In the genomic region with DNA sequence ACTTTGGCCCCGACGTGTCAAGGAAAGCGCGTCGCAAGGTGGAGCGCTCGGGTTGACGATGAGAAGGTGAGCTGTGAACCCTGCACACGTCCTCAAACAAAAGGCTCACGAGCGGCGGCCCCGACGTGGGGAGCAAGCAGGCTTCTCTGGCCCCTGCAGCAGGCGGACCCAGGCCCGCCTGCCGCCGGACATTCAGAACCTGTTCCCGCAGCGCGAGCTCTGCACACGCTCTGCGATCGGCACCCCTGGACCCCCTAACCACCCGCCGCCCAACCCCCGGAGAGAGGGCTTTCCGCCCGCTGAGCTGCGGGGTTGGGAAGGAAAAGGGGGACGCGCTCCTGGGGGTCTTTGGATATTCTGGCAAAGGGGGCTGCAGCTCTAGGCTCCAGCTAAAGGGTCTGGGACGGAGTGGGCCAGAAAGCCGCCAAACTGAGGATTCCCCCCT, we compare ENCODE assay signal across 9 cellular contexts. TPM values are rescaled to one million over a fixed set of nuclear protein-coding genes. Genes with fewer than 3 reads are reported as not detected.
DNase-seq lines count a peak whose midpoint lies in the region; ATAC-seq and TF ChIP-seq lines count a peak whose summit lies in the region.
"Had no signal": no experiment of that assay in that cellular context is flagged by ENCODE, and none has a peak within 500 bp of the region (broad histone marks: within the 10 kb centered on the region; RNA-seq: fewer than 3 reads in every experiment).

No MANE protein-coding gene starts in this region.

- no peaks in the 10 kb centered on the region for H3K4me1 ChIP-seq in duodenal mucosa (ENCODE audit: control insufficient read depth in 1 of 2, insufficient read depth in 2 of 2, low read length in 2 of 2)
- peaks cover 23% of the 10 kb centered on the region for H3K4me1 ChIP-seq in lower lobe of right lung

- no peak overlapping the region for H3K9ac ChIP-seq in duodenal mucosa (ENCODE audit: low read depth in 1 of 2, low read length in 2 of 2)

- peaks cover 13% of the 10 kb centered on the region for H3K36me3 Mint-ChIP-seq in type B pancreatic cell

- H3K4me3 ChIP-seq in duodenal mucosa (ENCODE audit: low read depth in 1 of 2, low read length in 2 of 2) (peak overlapping the region; percentile 29 to 50), lower lobe of right lung (peak overlapping the region; percentile 55)

- H3K4me1 Mint-ChIP-seq in type B pancreatic cell (ENCODE audit: unreplicated experiment) = peaks cover 23% of the 10 kb centered on the region

- ATAC-seq in lower lobe of right lung = no peak
- no peak for ATAC-seq in GM19351 (IDR thresholded peaks at IDR 0.05; ENCODE audit: unreplicated experiment)
- ATAC-seq in HG03159 (IDR thresholded peaks at IDR 0.05; ENCODE audit: unreplicated experiment) = no peak

- peak overlapping the region; percentile 92 for H3K4me3 Mint-ChIP-seq in type B pancreatic cell
- H3K4me3 Mint-ChIP-seq: activated T-cell treated with anti-CD3 and anti-CD28 coated beads, Interleukin-2, amount 50 U/mL, for 4 hours had no signal

- H3K27me3 Mint-ChIP-seq in type B pancreatic cell = peaks cover 14% of the 10 kb centered on the region

- no peak overlapping the region for H3K27ac ChIP-seq in duodenal mucosa (ENCODE audit: low read depth, low read length)
- H3K27ac ChIP-seq in lower lobe of right lung = no peak overlapping the region

- H3K9me3 Mint-ChIP-seq in type B pancreatic cell = no peaks in the 10 kb centered on the region
- H3K9me3 Mint-ChIP-seq: activated T-cell treated with anti-CD3 and anti-CD28 coated beads, Interleukin-2, amount 50 U/mL, for 4 hours had no signal

- peak overlapping the region; percentile 92 for H3K27ac Mint-ChIP-seq in type B pancreatic cell

- H3K36me3 ChIP-seq in duodenal mucosa (ENCODE audit: control insufficient read depth in 1 of 2, insufficient read depth in 2 of 2, low read length in 2 of 2) (no peaks in the 10 kb centered on the region), lower lobe of right lung (no peaks in the 10 kb centered on the region)

- intact Hi-C loops in lower lobe of right lung (cut with DNase I) = no loop called here

- DNase-seq in NCI-H748 (lab: John Stamatoyannopoulos, UW; ENCODE audit: unreplicated experiment) (peak; percentile 62), NCI-H748 treated with DMSO at 0.1 percent for 48 hours (lab: John Stamatoyannopoulos, UW) (no peak), lower lobe of right lung (no peak), type B pancreatic cell (ENCODE audit: extremely low spot score, unreplicated experiment) (no peak), NCI-H1105 (lab: John Stamatoyannopoulos, UW) (no peak)
- DNase-seq: activated T-cell treated with anti-CD3 and anti-CD28 coated beads, Interleukin-2, amount 50 U/mL, for 4 hours had no signal

- H3K27me3 ChIP-seq in duodenal mucosa (ENCODE audit: control insufficient read depth in 1 of 2, insufficient read depth in 2 of 2, low read length in 2 of 2) (peaks cover 29 to 31% of the 10 kb centered on the region in 2 donors), lower lobe of right lung (ENCODE audit: low read depth) (peaks cover 51% of the 10 kb centered on the region)

- TF ChIP-seq CTCF in lower lobe of right lung (IDR thresholded peaks at IDR 0.05) = no peak
- no peak for TF ChIP-seq CTCF in type B pancreatic cell (conservative IDR thresholded peaks at IDR 0.05)

- H3K9me3 ChIP-seq in duodenal mucosa (ENCODE audit: control insufficient read depth in 1 of 2, low read length in 2 of 2) (no peaks in the 10 kb centered on the region), lower lobe of right lung (no peaks in the 10 kb centered on the region)

RNA-seq across cellular contexts. Expression of gene FBN2, which starts 1.2 kb away (rescaled TPM):
- total RNA-seq in lower lobe of right lung (0.83 TPM), type B pancreatic cell (ENCODE audit: low replicate concordance) (62.5 and 186 TPM in 2 replicates)

Comparison
In these comparisons a context has a peak if more than half of its experiments do, and no peak if none do; other contexts are left out.
1. RNA of gene FBN2, which starts 1.2 kb away (total RNA-seq): 62.5 to 186 TPM in type B pancreatic cell; 0.83 TPM in lower lobe of right lung (single experiment); every median in the first group is over 10 times any median in the second.